11 cellular contexts compared by ENCODE assay signal in the genomic region with DNA sequence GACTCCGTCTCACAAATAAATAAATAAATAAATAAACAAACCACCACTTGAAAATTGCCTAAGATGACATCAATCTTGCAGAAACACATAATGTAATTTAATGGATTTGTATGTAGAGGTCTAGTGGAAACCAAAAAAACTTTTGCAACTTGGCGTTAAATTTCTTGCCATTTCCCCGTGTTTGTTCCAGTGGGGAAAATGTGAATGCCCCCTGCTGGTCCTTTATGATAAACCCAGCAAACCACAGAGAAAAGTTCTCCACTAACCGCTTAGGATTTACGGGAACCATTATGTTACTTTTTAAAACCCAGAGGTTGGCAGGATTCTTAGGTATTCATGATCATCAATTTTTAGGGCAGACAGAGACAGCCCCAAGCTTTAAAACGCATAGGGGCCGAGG. TPM values are rescaled to one million over a fixed set of nuclear protein-coding genes. Genes with fewer than 3 reads are reported as not detected.
DNase-seq lines count a peak whose midpoint lies in the region; ATAC-seq, FAIRE-seq and TF ChIP-seq lines count a peak whose summit lies in the region.
"Had no signal": no experiment of that assay in that cellular context is flagged by ENCODE, and none has a peak within 500 bp of the region (broad histone marks: within the 10 kb centered on the region; RNA-seq: fewer than 3 reads in every experiment).

No MANE protein-coding gene starts in this region.

- no peaks in the 10 kb centered on the region for H3K36me3 Mint-ChIP-seq in neural crest cell (ENCODE audit: low read depth)
- no peaks in the 10 kb centered on the region for H3K36me3 Mint-ChIP-seq in stimulated activated naive B cell treated with anti-CD40 and anti-IgM and Interleukin-4, amounts not matched to agents 10 μg/mL and 1 μg/mL and 100 μg/mL, for 72 hours

- H3K36me3 ChIP-seq in bronchial epithelial cell (ENCODE audit: control insufficient read depth, insufficient read depth, low read length) = no peaks in the 10 kb centered on the region

- H3K9me3 Mint-ChIP-seq in neural crest cell = no peaks in the 10 kb centered on the region
- no peaks in the 10 kb centered on the region for H3K9me3 Mint-ChIP-seq in stimulated activated naive B cell treated with anti-CD40 and anti-IgM and Interleukin-4, amounts not matched to agents 10 μg/mL and 1 μg/mL and 100 μg/mL, for 72 hours

- H3K4me1 Mint-ChIP-seq in neural crest cell = peaks cover 16% of the 10 kb centered on the region
- peaks cover 4 to 12% of the 10 kb centered on the region in 2 donors for H3K4me1 Mint-ChIP-seq in stimulated activated naive B cell treated with anti-CD40 and anti-IgM and Interleukin-4, amounts not matched to agents 10 μg/mL and 1 μg/mL and 100 μg/mL, for 72 hours

- TF ChIP-seq CTCF in LNCaP clone FGC (IDR thresholded peaks at IDR 0.05; ENCODE audit: control insufficient read depth, extremely low read depth, insufficient read depth) (0 out of 2 replicates have a peak, but pooled peaks have one; percentile 4), bronchial epithelial cell (IDR thresholded peaks at IDR 0.05; ENCODE audit: insufficient read depth, low read length, severe bottlenecking) (peak; percentile 23), neural crest cell (conservative IDR thresholded peaks at IDR 0.05) (peak; percentile 47)

- DNase-seq in Daoy (ENCODE audit: low read depth) (peak; percentile 58), LNCaP clone FGC (ENCODE audit: low read depth) (no peak), bronchial epithelial cell (ENCODE audit: low read depth) (no peak), neural crest cell (ENCODE audit: low read depth, low spot score) (no peak), NCI-H2107 (lab: John Stamatoyannopoulos, UW) (no peak), NCI-H187 (lab: John Stamatoyannopoulos, UW) (no peak)
- no peak for DNase-seq in stimulated activated naive B cell treated with anti-CD40 and anti-IgM and Interleukin-4, amounts not matched to agents 10 μg/mL and 1 μg/mL and 100 μg/mL, for 72 hours
- DNase-seq in NK-92 treated with Interleukin-12 subunit alpha and Interleukin-12 subunit beta, amount 100 ng/mL, for 24 hours (lab: John Stamatoyannopoulos, UW) = no peak
- DNase-seq: activated naive CD4-positive, alpha-beta T cell treated with anti-CD3 and anti-CD28 coated beads, Interleukin-2, amount 50 U/mL, for 16 hours; GOT3; T-helper 2 cell had no signal

- FAIRE-seq in bronchial epithelial cell (lab: Jason Lieb, UNC) = no peak

- no peaks in the 10 kb centered on the region for H3K27me3 Mint-ChIP-seq in neural crest cell (ENCODE audit: low read depth)
- peaks cover 12 to 18% of the 10 kb centered on the region in 2 donors for H3K27me3 Mint-ChIP-seq in stimulated activated naive B cell treated with anti-CD40 and anti-IgM and Interleukin-4, amounts not matched to agents 10 μg/mL and 1 μg/mL and 100 μg/mL, for 72 hours

- no peak overlapping the region for H3K27ac Mint-ChIP-seq in neural crest cell (ENCODE audit: unreplicated experiment)
- no peak overlapping the region for H3K27ac Mint-ChIP-seq in stimulated activated naive B cell treated with anti-CD40 and anti-IgM and Interleukin-4, amounts not matched to agents 10 μg/mL and 1 μg/mL and 100 μg/mL, for 72 hours

- no peak overlapping the region for H3K4me3 Mint-ChIP-seq in neural crest cell
- no peak overlapping the region for H3K4me3 Mint-ChIP-seq in stimulated activated naive B cell treated with anti-CD40 and anti-IgM and Interleukin-4, amounts not matched to agents 10 μg/mL and 1 μg/mL and 100 μg/mL, for 72 hours

- H3K4me3 ChIP-seq in LNCaP clone FGC (ENCODE audit: low read depth, low read length) (no peak overlapping the region), bronchial epithelial cell (ENCODE audit: low read depth, low read length) (no peak overlapping the region)

- no peaks in the 10 kb centered on the region for H3K27me3 ChIP-seq in bronchial epithelial cell (ENCODE audit: control insufficient read depth, insufficient read depth, low read length)

- ATAC-seq in stimulated activated naive B cell treated with anti-CD40 and anti-IgM and Interleukin-4, amounts not matched to agents 10 μg/mL and 1 μg/mL and 100 μg/mL, for 72 hours (replicated peaks) = no peak

RNA-seq across cellular contexts. Expression of gene LAMB4, which starts 32.5 kb away (rescaled TPM):
- not detected in 2 replicates for total RNA-seq in Daoy (2014; rRNA removed; shearing (Covaris generic))
- total RNA-seq in bronchial epithelial cell (under 0.01 and 0.13 TPM in 2 replicates), neural crest cell (0.11 and 0.16 TPM in 2 replicates)
